Comparison of ENCODE assay signal across 8 cellular contexts in genomic region chr9:135887585-135888050, GRCh38. TPM values are rescaled to one million over a fixed set of nuclear protein-coding genes. Genes with fewer than 3 reads are reported as not detected.
A peak's percentile ranks its signal among the peaks of the same experiment; 100 is the strongest.
DNase-seq lines count a peak whose midpoint lies in the region; ATAC-seq and TF ChIP-seq lines count a peak whose summit lies in the region.

No MANE protein-coding gene starts in this region.

- peaks cover 0 to 3% (median 0%) of the 10 kb centered on the region in 3 donors for H3K36me3 ChIP-seq in esophagus squamous epithelium

- peak overlapping the region in 2 of 4 donors; percentile 1 to 63 for H3K27ac ChIP-seq in esophagus squamous epithelium

- H3K4me3 ChIP-seq in GM12865 (ENCODE audit: low read depth, low read length) (no peak overlapping the region), esophagus squamous epithelium (peak overlapping the region in 1 of 4 donors; percentile 1)

- no peaks in the 10 kb centered on the region; the same call in 1 of the 2 replicates for H3K36me3 Mint-ChIP-seq in WTC11

- H3K4me3 Mint-ChIP-seq in WTC11 = no peak overlapping the region

- H3K27me3 Mint-ChIP-seq in WTC11 (ENCODE audit: low read depth) = no peaks in the 10 kb centered on the region; the same call in 1 of the 2 replicates

- intact Hi-C loops in esophagus squamous epithelium (cut with DNase I) = no loop called here

- no peaks in the 10 kb centered on the region for H3K9me3 ChIP-seq in esophagus squamous epithelium

- TF ChIP-seq CTCF in GM12865 (IDR thresholded peaks at IDR 0.05; ENCODE audit: insufficient read depth, low read depth, low read length, missing control alignments) (no peak), WTC11 (IDR thresholded peaks at IDR 0.05) (no peak), esophagus squamous epithelium (IDR thresholded peaks at IDR 0.05) (no peak)

- H3K27me3 ChIP-seq in esophagus squamous epithelium = no peaks in the 10 kb centered on the region

- DNase-seq in GM12865 (ENCODE audit: low read depth) = peak; percentile 24
- peak; percentile 63 for DNase-seq in WTC11 (ENCODE audit: low spot score)
- DNase-seq in effector CD4-positive, alpha-beta T cell = peak; percentile 34
- DNase-seq in stimulated activated CD4-positive, alpha-beta T cell treated with anti-CD3 and anti-CD28 coated beads, Interleukin-15, amount 100 ng/mL, for 24 hours = peak; percentile 67
- no peak for DNase-seq in esophagus squamous epithelium (lab: John Stamatoyannopoulos, UW)
- DNase-seq in cerebellar cortex (ENCODE audit: low spot score) = no peak
- no peak for DNase-seq in dermis blood vessel endothelial cell

- ATAC-seq in HG03097 (IDR thresholded peaks at IDR 0.05; ENCODE audit: low FRiP score, unreplicated experiment) = peak; percentile 56
- peak; percentile 82 for ATAC-seq in WTC11

- no peak for TF ChIP-seq POLR2A in esophagus squamous epithelium (IDR thresholded peaks at IDR 0.05)

- H3K4me1 ChIP-seq in esophagus squamous epithelium = peaks cover 45 to 98% (median 63%) of the 10 kb centered on the region in 3 donors

- CTCF ChIA-PET in WTC11 (lab: Charles Lee) = interaction anchor here (0.7 to 2.7 kb wide), 2 partner anchors 195 to 251 kb away, joined by 5 to 9 read pairs; no protein-coding TSS in a partner anchor

- H3K4me1 Mint-ChIP-seq in WTC11 = peaks cover 82% of the 10 kb centered on the region

- 63 to 69% methylated on average over 12 of the region's 12 CpGs for WGBS in esophagus squamous epithelium, 2 donors

- no peaks in the 10 kb centered on the region for H3K9me3 Mint-ChIP-seq in WTC11

- peak overlapping the region; percentile 73 for H3K27ac Mint-ChIP-seq in WTC11

- POLR2A ChIA-PET in WTC11 (lab: Charles Lee) = no interaction called here

TF ChIP-seq in WTC11, 78 proteins besides CTCF, POLR2A, EP300 and RAD21:
- TF ChIP-seq ZNF281 (CRISPR knock-in tag; IDR thresholded peaks at IDR 0.05) = 0 out of 2 replicates have a peak, but pooled peaks have one; percentile 41
- peak; percentile 84 for TF ChIP-seq ZNF121 (CRISPR knock-in tag; IDR thresholded peaks at IDR 0.05)
- TF ChIP-seq ATF2 (CRISPR knock-in tag; IDR thresholded peaks at IDR 0.05; ENCODE audit: borderline replicate concordance, low read depth) = no peak
TF ChIP-seq in WTC11: peak in this region for 2.

RNA-seq across cellular contexts. Expression of gene CAMSAP1, which starts 19.7 kb away (rescaled TPM):
- total RNA-seq in WTC11 (2021) = 33.5 to 40.5 TPM (median 35.8 TPM) in 3 replicates
- 10 to 100 TPM; 31.2 to 85.3 (median 51.6) TPM for total RNA-seq in esophagus squamous epithelium
- 17.5 and 20.1 TPM in 2 replicates for total RNA-seq in dermis blood vessel endothelial cell

Comparison
In these comparisons a context has a peak if more than half of its experiments do, and no peak if none do; other contexts are left out.
1. DNase-seq: peak in GM12865 (single experiment), WTC11 (single experiment), effector CD4-positive, alpha-beta T cell (single experiment) and stimulated activated CD4-positive, alpha-beta T cell treated with anti-CD3 and anti-CD28 coated beads, Interleukin-15, amount 100 ng/mL, for 24 hours (single experiment); none in esophagus squamous epithelium (single experiment), cerebellar cortex (single experiment) and dermis blood vessel endothelial cell (single experiment).